ENCODE assay signal across 10 cellular contexts in the genomic region with DNA sequence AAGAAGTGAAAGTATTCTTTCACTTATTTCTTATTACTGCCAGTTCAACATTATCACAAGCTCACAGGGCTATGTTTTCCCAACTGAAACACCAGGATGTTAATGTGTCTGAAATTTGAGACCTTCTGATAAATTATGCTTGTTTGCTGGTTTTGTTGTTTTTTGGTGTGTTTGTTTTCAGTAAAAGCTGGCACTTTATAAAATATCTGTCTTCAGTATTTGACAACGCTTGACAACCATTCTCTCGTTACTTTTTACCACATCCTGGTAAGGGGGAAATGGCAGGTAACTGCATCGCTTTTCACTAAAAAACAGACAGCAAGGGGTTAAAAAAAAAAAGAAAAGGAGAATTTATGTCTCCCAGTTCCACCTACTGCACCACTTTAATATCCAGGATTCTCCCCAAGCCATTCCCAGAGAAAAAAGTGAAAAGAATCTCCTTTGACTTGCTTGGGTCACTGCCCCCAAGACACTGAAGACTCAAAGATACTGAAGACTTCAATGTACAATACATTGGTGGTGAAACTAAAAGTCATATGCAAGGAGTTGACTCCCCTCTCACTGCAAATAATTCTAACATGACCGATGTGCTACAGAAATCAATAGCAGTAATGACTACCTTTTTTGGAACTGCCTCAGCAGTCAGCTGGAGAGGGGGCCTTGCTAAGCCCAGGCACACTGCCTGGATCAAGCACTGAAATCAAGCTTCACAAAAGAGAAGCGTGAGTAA.
A peak's percentile ranks its signal among the peaks of the same experiment; 100 is the strongest.
DNase-seq lines count a peak whose midpoint lies in the region; ATAC-seq and TF ChIP-seq lines count a peak whose summit lies in the region.
"Had no signal": no experiment of that assay in that cellular context is flagged by ENCODE, and none has a peak within 500 bp of the region (broad histone marks: within the 10 kb centered on the region; RNA-seq: fewer than 3 reads in every experiment).

No MANE protein-coding gene starts in this region.

- peak overlapping the region; percentile 45 for H3K4me3 ChIP-seq in MM.1S (ENCODE audit: low read length)
- H3K4me3 ChIP-seq: cardiac muscle cell had no signal

- in situ Hi-C loops in ACHN (cut with HindIII; ENCODE audit: low pct_ligation_motif_present, low pct_unique_long_range_greater_than_20kb, low sequenced_read_pairs), result no loop called here

- POLR2A ChIA-PET in naive thymus-derived CD8-positive, alpha-beta T cell (lab: Charles Lee), result interaction anchor here (0.6 to 8.6 kb wide), 14 partner anchors 10 to 176 kb away, joined by 3 to 153 read pairs (median 10); a partner anchor contains a TSS
- POLR2A ChIA-PET in RWPE1 (lab: Yijun Ruan, JAX; ENCODE audit: low non-redundant PET), result no interaction called here

- H3K36me3 Mint-ChIP-seq in naive thymus-derived CD8-positive, alpha-beta T cell, result peaks cover 0 to 5% (median 0%) of the 10 kb centered on the region in 3 donors

- H3K27ac Mint-ChIP-seq in naive thymus-derived CD8-positive, alpha-beta T cell, result peak overlapping the region; percentile 96 to 98 (median 97)

- H3F3A ChIP-seq in MM.1S (ENCODE audit: insufficient read depth, low read length), result peaks cover 22% of the 10 kb centered on the region

- intact Hi-C loops in left cardiac atrium (cut with DNase I), result no loop called here

- H3K36me3 ChIP-seq in MM.1S (replicated peaks; ENCODE audit: insufficient read depth, low read length), result no peaks in the 10 kb centered on the region
- H3K36me3 ChIP-seq: cardiac muscle cell had no signal

- ATAC-seq in GM18858 (IDR thresholded peaks at IDR 0.05; ENCODE audit: unreplicated experiment), result peak; percentile 18
- peak; percentile 20 for ATAC-seq in GM21786 (IDR thresholded peaks at IDR 0.05; ENCODE audit: unreplicated experiment)
- ATAC-seq in naive thymus-derived CD8-positive, alpha-beta T cell, result peak in 1 of 2 donors; percentile 2
- no peak for ATAC-seq in left cardiac atrium

- CTCF ChIA-PET in RWPE1 (lab: Yijun Ruan, JAX), result interaction anchor here (0.5 to 0.6 kb wide), 2 partner anchors 69 to 382 kb away, joined by 3 read pairs; no protein-coding TSS in a partner anchor

- no peaks in the 10 kb centered on the region for H3K9me3 ChIP-seq in MM.1S (replicated peaks; ENCODE audit: insufficient read depth, low read length)

- H3K9me2 ChIP-seq in MM.1S (replicated peaks; ENCODE audit: insufficient read depth, low read length), result no peaks in the 10 kb centered on the region

- peak overlapping the region; percentile 76 to 91 (median 86) for H3K4me3 Mint-ChIP-seq in naive thymus-derived CD8-positive, alpha-beta T cell

- peaks cover 52 to 97% (median 95%) of the 10 kb centered on the region in 4 donors for H3K4me1 Mint-ChIP-seq in naive thymus-derived CD8-positive, alpha-beta T cell

- no peaks in the 10 kb centered on the region for H4K20me1 ChIP-seq in MM.1S (ENCODE audit: insufficient read depth, low read length)

- H3K27ac ChIP-seq in MM.1S (ENCODE audit: low read length) (peak overlapping the region; percentile 94), RWPE1 (no peak overlapping the region)
- H3K27ac ChIP-seq: cardiac muscle cell had no signal

- TF ChIP-seq CTCF in MM.1S (IDR thresholded peaks at IDR 0.05; ENCODE audit: low read length) (no peak), RWPE1 (conservative IDR thresholded peaks at IDR 0.05; ENCODE audit: low read depth) (no peak)

- H3K9me3 Mint-ChIP-seq in naive thymus-derived CD8-positive, alpha-beta T cell, result no peaks in the 10 kb centered on the region

- no peaks in the 10 kb centered on the region for H3K27me3 Mint-ChIP-seq in naive thymus-derived CD8-positive, alpha-beta T cell

- H3K4me1 ChIP-seq in MM.1S (ENCODE audit: low read length), result peaks cover 47% of the 10 kb centered on the region

- peak overlapping the region; percentile 86 for H3K9ac ChIP-seq in MM.1S (ENCODE audit: low read length)

- H3K79me2 ChIP-seq in MM.1S (ENCODE audit: low read length), result peaks cover 13% of the 10 kb centered on the region

- H3K27me3 ChIP-seq in MM.1S (replicated peaks; ENCODE audit: insufficient read depth, low read length), result no peaks in the 10 kb centered on the region
- H3K27me3 ChIP-seq: cardiac muscle cell had no signal

- H3K4me2 ChIP-seq in MM.1S (ENCODE audit: low read depth, low read length), result peak overlapping the region; percentile 86

- 0 out of 2 replicates have a peak overlapping the region, but pooled peaks have one; percentile 2 for H2AFZ ChIP-seq in MM.1S (ENCODE audit: low read length)

- DNase-seq in MM.1S (no peak), ACHN (no peak), RWPE1 (ENCODE audit: low spot score) (no peak), dedifferentiated amniotic fluid mesenchymal stem cell (ENCODE audit: extremely low spot score) (no peak), left cardiac atrium (no peak)
- DNase-seq in naive thymus-derived CD8-positive, alpha-beta T cell, result peak in 3 of 10 donors; percentile 50 to 52 (median 50)
- DNase-seq: NCI-H1048 had no signal

Comparison
In these comparisons a context has a peak if more than half of its experiments do, and no peak if none do; other contexts are left out.
1. ATAC-seq: peak in GM18858 (single experiment) and GM21786 (single experiment); none in left cardiac atrium (0 of 2).